In the genomic region with DNA sequence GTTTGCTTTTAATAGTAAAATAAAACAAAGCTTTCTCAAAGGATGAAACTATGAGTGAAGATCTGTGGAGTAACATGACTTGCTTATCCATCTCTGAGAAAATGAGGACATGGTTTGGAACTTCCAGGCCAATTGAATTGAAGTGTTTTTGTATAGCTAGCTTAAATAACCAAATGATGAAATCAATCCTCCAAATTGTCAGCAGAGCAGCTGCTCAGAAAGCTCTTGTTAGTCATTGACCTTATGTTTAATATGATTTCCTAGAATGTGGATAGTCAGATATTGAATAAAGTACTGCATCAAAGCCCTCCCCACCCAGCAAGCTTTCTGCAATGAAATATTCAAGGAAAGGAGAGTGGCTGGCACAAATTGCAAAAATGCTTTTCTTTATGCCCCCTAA, we compare ENCODE assay signal across 23 cellular contexts.
DNase-seq lines count a peak whose midpoint lies in the region; TF ChIP-seq lines count a peak whose summit lies in the region.
"Had no signal": no experiment of that assay in that cellular context is flagged by ENCODE, and none has a peak within 500 bp of the region (broad histone marks: within the 10 kb centered on the region; RNA-seq: fewer than 3 reads in every experiment).

No MANE protein-coding gene starts in this region.

- no peak overlapping the region for H3K4me3 ChIP-seq in skeletal muscle cell (ENCODE audit: low read depth, low read length)
- H3K4me3 ChIP-seq: cardiac muscle cell, heart left ventricle, psoas muscle had no signal

- no peaks in the 10 kb centered on the region for H3K36me3 Mint-ChIP-seq in type B pancreatic cell
- H3K36me3 Mint-ChIP-seq: activated CD8-positive, alpha-beta memory T cell treated with anti-CD3 and anti-CD28 coated beads, Interleukin-2, amount 10 ng/mL, durations not matched to agents 7 days and 5 days; activated naive CD4-positive, alpha-beta T cell treated with anti-CD3 and anti-CD28 coated beads, Interleukin-2, amount 10 ng/mL, durations not matched to agents 7 days and 5 days; WTC11 had no signal

- peak; percentile 11 for DNase-seq in DMS53 (lab: John Stamatoyannopoulos, UW)
- DNase-seq in DMS53 treated with DMSO at 0.1 percent for 48 hours (lab: John Stamatoyannopoulos, UW; ENCODE audit: unreplicated experiment) = no peak
- DNase-seq in NCI-H524 treated with DMSO at 0.1 percent for 48 hours (lab: John Stamatoyannopoulos, UW) = peak; percentile 86
- peak; percentile 44 for DNase-seq in fibroblast of gingiva (ENCODE audit: low read depth)
- DNase-seq in skeletal muscle cell (ENCODE audit: low read depth) = peak; percentile 56
- DNase-seq in NCI-H146 (lab: John Stamatoyannopoulos, UW) = no peak
- DNase-seq in type B pancreatic cell (ENCODE audit: extremely low spot score, unreplicated experiment) = no peak
- DNase-seq in hepatic stellate cell (ENCODE audit: low spot score) = no peak
- DNase-seq: activated CD4-positive, alpha-beta T cell treated with anti-CD3 and anti-CD28 coated beads, Interleukin-2, amount 50 U/mL, for 1 hour; activated CD8-positive, alpha-beta memory T cell treated with anti-CD3 and anti-CD28 coated beads, Interleukin-2, amount 10 ng/mL, durations not matched to agents 7 days and 5 days; activated naive CD4-positive, alpha-beta T cell treated with anti-CD3 and anti-CD28 coated beads, Interleukin-2, amount 10 ng/mL, durations not matched to agents 7 days and 5 days; H7; heart left ventricle; left colon; NCI-H1092; NCI-H2029 treated with DMSO at 0.1 percent for 48 hours; psoas muscle; stimulated activated CD8-positive, alpha-beta memory T cell treated with anti-CD3 and anti-CD28 coated beads, Interleukin-4, amount 100 ng/mL, for 48 hours; T1000; trophoblast cell had no signal

- no peak overlapping the region for H3K4me3 Mint-ChIP-seq in type B pancreatic cell
- H3K4me3 Mint-ChIP-seq: activated CD8-positive, alpha-beta memory T cell treated with anti-CD3 and anti-CD28 coated beads, Interleukin-2, amount 10 ng/mL, durations not matched to agents 7 days and 5 days; activated naive CD4-positive, alpha-beta T cell treated with anti-CD3 and anti-CD28 coated beads, Interleukin-2, amount 10 ng/mL, durations not matched to agents 7 days and 5 days; dendritic cell treated with granulocyte-macrophage colony-stimulating factor and Interleukin-4, amounts not matched to agents 40 ng/mL and 50 ng/mL, for 4 days; WTC11 had no signal

- no peaks in the 10 kb centered on the region for H3K9me3 Mint-ChIP-seq in type B pancreatic cell
- H3K9me3 Mint-ChIP-seq: activated naive CD4-positive, alpha-beta T cell treated with anti-CD3 and anti-CD28 coated beads, Interleukin-2, amount 10 ng/mL, durations not matched to agents 7 days and 5 days; dendritic cell treated with granulocyte-macrophage colony-stimulating factor and Interleukin-4, amounts not matched to agents 40 ng/mL and 50 ng/mL, for 4 days; WTC11 had no signal

- peaks cover 6% of the 10 kb centered on the region for H3K27me3 Mint-ChIP-seq in type B pancreatic cell
- H3K27me3 Mint-ChIP-seq: activated CD8-positive, alpha-beta memory T cell treated with anti-CD3 and anti-CD28 coated beads, Interleukin-2, amount 10 ng/mL, durations not matched to agents 7 days and 5 days; activated naive CD4-positive, alpha-beta T cell treated with anti-CD3 and anti-CD28 coated beads, Interleukin-2, amount 10 ng/mL, durations not matched to agents 7 days and 5 days had no signal

- no peak for TF ChIP-seq CTCF in type B pancreatic cell (conservative IDR thresholded peaks at IDR 0.05)

- peaks cover 5% of the 10 kb centered on the region for H3K4me1 Mint-ChIP-seq in type B pancreatic cell (ENCODE audit: unreplicated experiment)
- H3K4me1 Mint-ChIP-seq: activated CD8-positive, alpha-beta memory T cell treated with anti-CD3 and anti-CD28 coated beads, Interleukin-2, amount 10 ng/mL, durations not matched to agents 7 days and 5 days; activated naive CD4-positive, alpha-beta T cell treated with anti-CD3 and anti-CD28 coated beads, Interleukin-2, amount 10 ng/mL, durations not matched to agents 7 days and 5 days had no signal

- H3K27ac Mint-ChIP-seq in type B pancreatic cell = no peak overlapping the region
- H3K27ac Mint-ChIP-seq: activated CD8-positive, alpha-beta memory T cell treated with anti-CD3 and anti-CD28 coated beads, Interleukin-2, amount 10 ng/mL, durations not matched to agents 7 days and 5 days; activated naive CD4-positive, alpha-beta T cell treated with anti-CD3 and anti-CD28 coated beads, Interleukin-2, amount 10 ng/mL, durations not matched to agents 7 days and 5 days; dendritic cell treated with granulocyte-macrophage colony-stimulating factor and Interleukin-4, amounts not matched to agents 40 ng/mL and 50 ng/mL, for 4 days; WTC11 had no signal

Comparison
In these comparisons a context has a peak if more than half of its experiments do, and no peak if none do; other contexts are left out.
1. DNase-seq: peak in DMS53 (single experiment), NCI-H524 treated with DMSO at 0.1 percent for 48 hours (single experiment), fibroblast of gingiva (single experiment) and skeletal muscle cell (single experiment); none in DMS53 treated with DMSO at 0.1 percent for 48 hours (single experiment), NCI-H146 (single experiment), type B pancreatic cell (single experiment) and hepatic stellate cell (single experiment).